ENCODE assay signal across 8 cellular contexts in genomic region chr6:166097914-166098522, GRCh38.
DNase-seq lines count a peak whose midpoint lies in the region; ATAC-seq and TF ChIP-seq lines count a peak whose summit lies in the region.

No MANE protein-coding gene starts in this region.

- TF ChIP-seq POLR2A in sigmoid colon (IDR thresholded peaks at IDR 0.05): no peak

- H3K4me1 ChIP-seq in ACC112 (ENCODE audit: control insufficient read depth, insufficient read depth, low read length, unreplicated experiment) (peaks cover 5% of the 10 kb centered on the region), iPS-15b (ENCODE audit: control insufficient read depth, insufficient read depth, low read length) (peaks cover 2% of the 10 kb centered on the region), sigmoid colon (no peaks in the 10 kb centered on the region)

- H3K27me3 ChIP-seq in ACC112 (ENCODE audit: insufficient read depth, low read length): peaks cover 5% of the 10 kb centered on the region; the same call in 1 of the 2 replicates
- peaks cover 2% of the 10 kb centered on the region for H3K27me3 ChIP-seq in iPS-15b (ENCODE audit: control insufficient read depth, insufficient read depth, low read length)
- H3K27me3 ChIP-seq in sigmoid colon: no peaks in the 10 kb centered on the region

- H3K9ac ChIP-seq in iPS-15b (ENCODE audit: low read depth, low read length): no peak overlapping the region

- in situ Hi-C loops in astrocyte of the spinal cord (cut with HindIII; ENCODE audit: low sequenced_read_pairs): no loop called here

- peak; percentile 40 for DNase-seq in SKM-1 (lab: John Stamatoyannopoulos, UW; ENCODE audit: unreplicated experiment)
- DNase-seq in astrocyte of the spinal cord (ENCODE audit: low read depth, low spot score): peak; percentile 84
- DNase-seq in sigmoid colon: peak; percentile 88

- no peaks in the 10 kb centered on the region for H3K36me3 ChIP-seq in ACC112 (ENCODE audit: insufficient read depth, low read length)
- H3K36me3 ChIP-seq in iPS-15b (ENCODE audit: control insufficient read depth, insufficient read depth, low read length): no peaks in the 10 kb centered on the region
- H3K36me3 ChIP-seq in sigmoid colon: no peaks in the 10 kb centered on the region

- ATAC-seq in GM18858 (IDR thresholded peaks at IDR 0.05; ENCODE audit: unreplicated experiment): peak; percentile 78
- peak; percentile 70 for ATAC-seq in HG03280 (IDR thresholded peaks at IDR 0.05; ENCODE audit: unreplicated experiment)
- ATAC-seq in HG03439 (IDR thresholded peaks at IDR 0.05; ENCODE audit: unreplicated experiment): no peak

- H3K27ac ChIP-seq in ACC112 (ENCODE audit: low read depth, low read length): peak overlapping the region; percentile 66
- H3K27ac ChIP-seq in sigmoid colon: peak overlapping the region in 3 of 4 donors; percentile 35 to 65 (median 39)

- H3K9me3 ChIP-seq in iPS-15b (ENCODE audit: control insufficient read depth, insufficient read depth, low read length) (peaks cover 15% of the 10 kb centered on the region), sigmoid colon (peaks cover 0 to 11% (median 1%) of the 10 kb centered on the region in 4 donors)

- TF ChIP-seq EP300 in sigmoid colon (IDR thresholded peaks at IDR 0.05): no peak

- peak overlapping the region; percentile 73 for H3K4me3 ChIP-seq in ACC112 (ENCODE audit: low read depth, low read length)
- H3K4me3 ChIP-seq in astrocyte of the spinal cord (ENCODE audit: low read depth, low read length): peak overlapping the region; percentile 38
- H3K4me3 ChIP-seq in iPS-15b (ENCODE audit: low read depth, low read length): peak overlapping the region; percentile 67
- H3K4me3 ChIP-seq in sigmoid colon: peak overlapping the region in 3 of 4 donors; percentile 39 to 47 (median 45)

- 35% methylated on average over 19 of the region's 19 CpGs for WGBS in sigmoid colon, 2 donors

- H2AFZ ChIP-seq in ACC112 (ENCODE audit: low read length, unreplicated experiment): peak overlapping the region; percentile 88

- intact Hi-C loops in sigmoid colon (cut with DNase I): loop anchor here (1.0 to 2.0 kb wide), 3 partner anchors 89 to 213 kb away; no protein-coding TSS in a partner anchor

- TF ChIP-seq CTCF in astrocyte of the spinal cord (IDR thresholded peaks at IDR 0.05; ENCODE audit: low read depth, low read length) (peak; percentile 99), sigmoid colon (IDR thresholded peaks at IDR 0.05) (peak; percentile 76 to 92 (median 81))

- no peaks in the 10 kb centered on the region for H3K79me2 ChIP-seq in ACC112 (ENCODE audit: control insufficient read depth, insufficient read depth, low read length, unreplicated experiment)
